ENCODE assay signal across 8 cellular contexts in genomic region chr19:51422053-51422448, GRCh38. TPM values are rescaled to one million over a fixed set of nuclear protein-coding genes. Genes with fewer than 3 reads are reported as not detected.
A peak's percentile ranks its signal among the peaks of the same experiment; 100 is the strongest.
DNase-seq lines count a peak whose midpoint lies in the region; ATAC-seq and TF ChIP-seq lines count a peak whose summit lies in the region.

No MANE protein-coding gene starts in this region.

- CTCF ChIA-PET in HEK293T (lab: Yijun Ruan, JAX) = interaction anchor here (0.5 to 1.0 kb wide), 5 partner anchors 16 to 227 kb away, joined by 3 to 5 read pairs (median 3); no protein-coding TSS in a partner anchor
- CTCF ChIA-PET in RWPE1 (lab: Yijun Ruan, JAX) = interaction anchor here (0.5 to 1.3 kb wide), 15 partner anchors 19 to 829 kb away, joined by 3 to 6 read pairs (median 4); no protein-coding TSS in a partner anchor

- ATAC-seq in HG02884 (IDR thresholded peaks at IDR 0.05; ENCODE audit: unreplicated experiment) = no peak

- intact Hi-C loops in thyroid gland (cut with DNase I) = no loop called here

- H3K27me3 ChIP-seq in thyroid gland = no peaks in the 10 kb centered on the region

- no peaks in the 10 kb centered on the region for H3K9me3 Mint-ChIP-seq in osteocyte (ENCODE audit: unreplicated experiment)

- H3K9me3 ChIP-seq in thyroid gland = no peaks in the 10 kb centered on the region

- H3K4me3 ChIP-seq in thyroid gland (replicated peaks in 1 of 3) = no peak overlapping the region

- H3K4me1 ChIP-seq in thyroid gland = no peaks in the 10 kb centered on the region

- H3K27me3 Mint-ChIP-seq in osteocyte (ENCODE audit: unreplicated experiment) = no peaks in the 10 kb centered on the region

- no peaks in the 10 kb centered on the region for H3K4me1 Mint-ChIP-seq in osteocyte (ENCODE audit: unreplicated experiment)

- no peak overlapping the region for H3K27ac ChIP-seq in RWPE1
- no peak overlapping the region for H3K27ac ChIP-seq in thyroid gland

- no peak overlapping the region for H3K4me3 Mint-ChIP-seq in osteocyte (ENCODE audit: unreplicated experiment)

- POLR2A ChIA-PET in HEK293T (lab: Yijun Ruan, JAX) = interaction anchor here (0.5 kb wide), 1 partner anchor 149 kb away, joined by 3 read pairs; the partner anchor contains the start of gene ZNF175
- POLR2A ChIA-PET in RWPE1 (lab: Yijun Ruan, JAX; ENCODE audit: low non-redundant PET) = no interaction called here

- peak; percentile 92 for TF ChIP-seq CTCF in RWPE1 (conservative IDR thresholded peaks at IDR 0.05; ENCODE audit: low read depth)
- peak; percentile 74 for TF ChIP-seq CTCF in osteocyte (IDR thresholded peaks at IDR 0.05)
- TF ChIP-seq CTCF in thyroid gland (IDR thresholded peaks at IDR 0.05) = peak; percentile 65 to 97 (median 81)

- no peaks in the 10 kb centered on the region for H3K36me3 ChIP-seq in thyroid gland

- TF ChIP-seq POLR2A in thyroid gland (IDR thresholded peaks at IDR 0.05) = no peak

- no peak overlapping the region for H3K27ac Mint-ChIP-seq in osteocyte (ENCODE audit: unreplicated experiment)

- DNase-seq in C1 segment of cervical spinal cord (lab: John Stamatoyannopoulos, UW) (peak in 11 of 14 donors; percentile 13 to 82 (median 40)), HEK293T (ENCODE audit: extremely low spot score) (peak; percentile 89), RWPE1 (ENCODE audit: low spot score) (peak; percentile 77), activated gamma-delta T cell (lab: John Stamatoyannopoulos, UW) (peak; percentile 59), germinal center (ENCODE audit: low spot score) (peak; percentile 87), osteocyte (ENCODE audit: extremely low spot score, unreplicated experiment) (peak; percentile 89), thyroid gland (peak; percentile 71 to 78)

- no peaks in the 10 kb centered on the region for H3K36me3 Mint-ChIP-seq in osteocyte (ENCODE audit: unreplicated experiment)

- WGBS in thyroid gland, 2 donors = 12 to 23% methylated on average over 8 to 19 of the region's 19 CpGs

TF ChIP-seq in HEK293T, 16 proteins besides CTCF, POLR2A, EP300 and RAD21:
- TF ChIP-seq L3MBTL2 (conservative IDR thresholded peaks at IDR 0.05) = no peak
- no peak for TF ChIP-seq ARNT (IDR thresholded peaks at IDR 0.05)
- TF ChIP-seq FOXM1 (IDR thresholded peaks at IDR 0.05; ENCODE audit: borderline replicate concordance) = no peak
- TF ChIP-seq CTBP1 (IDR thresholded peaks at IDR 0.05; ENCODE audit: borderline replicate concordance) = no peak
- TF ChIP-seq ZNF384 (IDR thresholded peaks at IDR 0.05) = no peak
- no peak for TF ChIP-seq PKNOX1 (IDR thresholded peaks at IDR 0.05)
- TF ChIP-seq ELF4 (IDR thresholded peaks at IDR 0.05) = no peak
- TF ChIP-seq FOXK2 (IDR thresholded peaks at IDR 0.05) = no peak
- no peak for TF ChIP-seq SUZ12 (IDR thresholded peaks at IDR 0.05)
- TF ChIP-seq LEF1 (IDR thresholded peaks at IDR 0.05; ENCODE audit: borderline replicate concordance) = no peak

RNA-seq across cellular contexts. Expression of gene SIGLEC10, which starts 4.6 kb away (rescaled TPM):
- not detected in 2 replicates for total RNA-seq in osteocyte
- total RNA-seq in thyroid gland = 1 to 10 TPM; 1.3 to 5.3 (median 2.9) TPM

RNA-seq across cellular contexts. Expression of gene C19orf84, which starts 31.7 kb away (rescaled TPM):
- total RNA-seq in osteocyte (not detected in 2 replicates), thyroid gland (under 1 TPM in 1 of 4 donors, not detected in 3; 0.40 TPM)

RNA-seq across cellular contexts. Expression of gene LIM2, which starts 34.3 kb away (rescaled TPM):
- total RNA-seq in osteocyte (not detected in 2 replicates), thyroid gland (not detected)

RNA-seq across cellular contexts. Expression of gene SIGLEC8, which starts 36.2 kb away (rescaled TPM):
- total RNA-seq in osteocyte (not detected in 2 replicates), thyroid gland (under 1 TPM in 2 of 4 donors, not detected in 2; 0.45 to 0.49 TPM)

RNA-seq across cellular contexts. Expression of gene NKG7, which starts 49.6 kb away (rescaled TPM):
- total RNA-seq in osteocyte (not detected in 2 replicates), thyroid gland (1 to 10 TPM in 1 of 4 donors, under 1 TPM in 1, not detected in 2; 0.54 to 2.2 TPM)
